ENCODE assay signal across 8 cellular contexts in the genomic region with DNA sequence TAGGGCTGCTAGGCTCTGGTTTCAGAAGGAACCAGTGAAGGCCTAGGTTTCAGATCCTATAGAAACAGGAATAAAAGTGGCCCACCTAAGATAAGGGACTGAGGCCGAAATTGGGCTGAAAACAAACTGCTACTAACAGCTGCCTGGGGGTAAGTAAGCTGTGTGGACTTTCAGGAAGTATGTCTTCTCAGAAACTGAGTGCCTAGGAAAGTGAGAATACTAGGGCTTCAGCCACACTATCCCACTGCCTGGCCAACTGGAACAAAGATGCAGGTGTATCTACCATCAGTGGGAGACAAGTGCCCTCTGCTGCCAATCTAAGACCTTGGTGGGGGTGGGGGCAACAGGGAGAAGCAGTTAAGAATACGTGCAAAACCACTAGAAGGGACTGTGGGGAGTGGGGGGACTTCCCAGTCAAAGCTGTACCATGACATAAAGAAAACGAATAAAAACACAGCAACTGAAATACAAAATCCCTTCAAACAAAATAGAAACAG.
DNase-seq lines count a peak whose midpoint lies in the region; ATAC-seq and TF ChIP-seq lines count a peak whose summit lies in the region.

No MANE protein-coding gene starts in this region.

- peak overlapping the region; percentile 50 for H3K4me3 Mint-ChIP-seq in activated CD8-positive, alpha-beta T cell treated with anti-CD3 and anti-CD28 coated beads for 36 hours

- POLR2A ChIA-PET in activated CD8-positive, alpha-beta T cell treated with anti-CD3 and anti-CD28 coated beads for 36 hours (lab: Charles Lee), result interaction anchor here (0.7 to 1.1 kb wide), 2 partner anchors 16 to 67 kb away, joined by 3 to 4 read pairs; no protein-coding TSS in a partner anchor

- CTCF ChIA-PET in activated CD8-positive, alpha-beta T cell treated with anti-CD3 and anti-CD28 coated beads for 36 hours (lab: Charles Lee), result interaction anchor here (0.6 to 3.6 kb wide), 28 partner anchors 9 to 364 kb away, joined by 3 to 15 read pairs (median 4); partner anchors contain the start of gene MAP1LC3B2

- in situ Hi-C loops in gastrocnemius medialis (cut with MboI; ENCODE audit: low sequenced_read_pairs in 4 of 4), result no loop called here

- H3K4me3 ChIP-seq in gastrocnemius medialis, result no peak overlapping the region

- peaks cover 59% of the 10 kb centered on the region for H3K4me1 Mint-ChIP-seq in activated CD8-positive, alpha-beta T cell treated with anti-CD3 and anti-CD28 coated beads for 36 hours (ENCODE audit: low read depth)

- no peaks in the 10 kb centered on the region for H3K27me3 Mint-ChIP-seq in activated CD8-positive, alpha-beta T cell treated with anti-CD3 and anti-CD28 coated beads for 36 hours

- H3K36me3 ChIP-seq in gastrocnemius medialis, result no peaks in the 10 kb centered on the region

- H3K36me3 Mint-ChIP-seq in activated CD8-positive, alpha-beta T cell treated with anti-CD3 and anti-CD28 coated beads for 36 hours (ENCODE audit: low read depth), result no peaks in the 10 kb centered on the region

- peak overlapping the region; percentile 61 for H3K27ac Mint-ChIP-seq in activated CD8-positive, alpha-beta T cell treated with anti-CD3 and anti-CD28 coated beads for 36 hours

- no peak overlapping the region for H3K27ac ChIP-seq in gastrocnemius medialis

- no peaks in the 10 kb centered on the region for H3K9me3 Mint-ChIP-seq in activated CD8-positive, alpha-beta T cell treated with anti-CD3 and anti-CD28 coated beads for 36 hours

- ATAC-seq in HG03378 (IDR thresholded peaks at IDR 0.05; ENCODE audit: unreplicated experiment), result peak; percentile 74
- ATAC-seq in activated CD8-positive, alpha-beta T cell treated with anti-CD3 and anti-CD28 coated beads for 36 hours, result peak; percentile 97
- ATAC-seq in gastrocnemius medialis, result no peak

- H3K27me3 ChIP-seq in gastrocnemius medialis, result no peaks in the 10 kb centered on the region

- no peak for TF ChIP-seq POLR2A in gastrocnemius medialis (IDR thresholded peaks at IDR 0.05)

- peaks cover 59 to 83% of the 10 kb centered on the region in 2 donors for H3K4me1 ChIP-seq in gastrocnemius medialis

- no peaks in the 10 kb centered on the region for H3K9me3 ChIP-seq in gastrocnemius medialis

- DNase-seq in activated gamma-delta T cell treated with Interleukin-2 at 50 U/mL for 16 hours (peak; percentile 27), activated gamma-delta T cell (lab: John Stamatoyannopoulos, UW) (no peak), NCI-H2227 (lab: John Stamatoyannopoulos, UW; ENCODE audit: unreplicated experiment) (no peak), gastrocnemius medialis (no peak), inferior parietal cortex (ENCODE audit: extremely low spot score) (no peak)
- DNase-seq in activated CD8-positive, alpha-beta T cell treated with anti-CD3 and anti-CD28 coated beads for 36 hours, result peak; percentile 90
- DNase-seq in stimulated activated CD4-positive, alpha-beta T cell treated with anti-CD3 and anti-CD28 coated beads, Interleukin-12 subunit alpha, Interleukin-12 subunit beta, amount 100 ng/mL, for 48 hours (ENCODE audit: low read depth in 2 of 3, low spot score in 1 of 3), result peak; percentile 31 to 46 (median 45)

- intact Hi-C loops in activated CD8-positive, alpha-beta T cell treated with anti-CD3 and anti-CD28 coated beads for 36 hours (cut with micrococcal nuclease), result no loop called here
- intact Hi-C loops in gastrocnemius medialis (cut with DNase I; ENCODE audit: low total_unique reads), result no loop called here

- TF ChIP-seq CTCF in activated CD8-positive, alpha-beta T cell treated with anti-CD3 and anti-CD28 coated beads for 36 hours (IDR thresholded peaks at IDR 0.05), result peak; percentile 26
- no peak for TF ChIP-seq CTCF in gastrocnemius medialis (IDR thresholded peaks at IDR 0.05 in 4 of 5, conservative IDR thresholded peaks at IDR 0.05 in 1 of 5)

Comparison
In these comparisons a context has a peak if more than half of its experiments do, and no peak if none do; other contexts are left out.
1. DNase-seq: peak in activated gamma-delta T cell treated with Interleukin-2 at 50 U/mL for 16 hours (single experiment), activated CD8-positive, alpha-beta T cell treated with anti-CD3 and anti-CD28 coated beads for 36 hours (single experiment) and stimulated activated CD4-positive, alpha-beta T cell treated with anti-CD3 and anti-CD28 coated beads, Interleukin-12 subunit alpha, Interleukin-12 subunit beta, amount 100 ng/mL, for 48 hours (3 of 3); none in activated gamma-delta T cell (single experiment), NCI-H2227 (single experiment), gastrocnemius medialis (0 of 2) and inferior parietal cortex (single experiment).
2. ATAC-seq: peak in HG03378 (single experiment) and activated CD8-positive, alpha-beta T cell treated with anti-CD3 and anti-CD28 coated beads for 36 hours (single experiment); none in gastrocnemius medialis (0 of 2).